Comparison of ENCODE assay signal across 20 cellular contexts in the genomic region with DNA sequence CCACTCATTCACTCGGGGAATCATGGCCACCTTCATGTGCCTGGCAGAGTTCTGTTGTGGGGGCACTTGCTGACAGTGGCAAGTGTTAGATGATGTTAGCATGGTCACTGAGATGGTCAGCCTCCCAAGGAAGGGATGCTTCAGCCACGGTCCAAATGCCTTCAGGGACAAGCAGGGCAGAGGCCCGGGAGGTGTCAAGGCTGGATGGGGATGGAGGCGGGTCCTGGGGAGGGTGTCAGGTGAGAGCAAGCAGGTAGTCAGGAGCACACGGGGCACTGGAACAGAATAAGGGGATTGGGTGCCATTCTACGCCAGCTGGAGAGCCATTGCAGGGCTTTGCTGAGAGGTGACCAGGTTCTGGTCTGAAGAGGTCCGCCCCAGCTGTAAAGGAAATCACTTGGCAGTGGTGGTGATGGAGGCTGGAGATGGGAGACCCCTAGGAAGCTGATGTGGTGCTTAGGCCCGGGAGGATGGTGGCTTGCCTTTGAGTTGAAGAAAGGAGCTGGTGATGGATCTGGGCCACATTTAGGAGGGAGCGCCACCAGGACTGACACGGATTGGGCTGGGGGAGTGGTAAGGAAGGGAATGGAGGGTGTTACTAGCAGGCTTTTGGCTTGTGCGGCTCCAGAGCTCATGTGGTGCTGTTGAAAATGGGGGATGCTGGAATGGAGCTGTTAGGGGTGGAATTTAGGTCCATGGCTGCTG. TPM values are rescaled to one million over a fixed set of nuclear protein-coding genes. Genes with fewer than 3 reads are reported as not detected.
DNase-seq lines count a peak whose midpoint lies in the region; ATAC-seq, FAIRE-seq and TF ChIP-seq lines count a peak whose summit lies in the region.
"Had no signal": no experiment of that assay in that cellular context is flagged by ENCODE, and none has a peak within 500 bp of the region (broad histone marks: within the 10 kb centered on the region; RNA-seq: fewer than 3 reads in every experiment).

No MANE protein-coding gene starts in this region.

- H3K4me2 ChIP-seq in HepG2 (ENCODE audit: low read depth, low read length), result no peak overlapping the region
- H3K4me2 ChIP-seq: BLaER1 had no signal

- H3K79me2 ChIP-seq in HepG2 (ENCODE audit: insufficient read depth, low read length), result peaks cover 24% of the 10 kb centered on the region

- H3K36me3 ChIP-seq in HepG2 (replicated peaks in 1 of 2; ENCODE audit: control insufficient read depth in 1 of 2, insufficient read depth in 2 of 2, low read length in 2 of 2) (peaks cover 6 to 24% of the 10 kb centered on the region in 2 experiments; a peak in 4 of 5 replicates), vagina (no peaks in the 10 kb centered on the region), H7 (replicated peaks; ENCODE audit: control insufficient read depth, insufficient read depth, low read length) (no peaks in the 10 kb centered on the region)
- H3K36me3 ChIP-seq: lower lobe of right lung had no signal

- no peak for TF ChIP-seq CTCF in HepG2 (CRISPR knock-in tag; IDR thresholded peaks at IDR 0.05)
- TF ChIP-seq CTCF in vagina (IDR thresholded peaks at IDR 0.05), result no peak

- H3K4me1 ChIP-seq in HepG2 (ENCODE audit: insufficient read depth, low read length) (peaks cover 14% of the 10 kb centered on the region), vagina (peaks cover 41% of the 10 kb centered on the region)
- H3K4me1 ChIP-seq: psoas muscle had no signal

- H3K36me3 Mint-ChIP-seq in activated T-helper 17 cell treated with anti-CD3 and anti-CD28 coated beads, Interleukin-2, amount 50 U/mL, for 72 hours (ENCODE audit: low read depth), result no peaks in the 10 kb centered on the region
- peaks cover 5% of the 10 kb centered on the region for H3K36me3 Mint-ChIP-seq in T-cell

- H3K9me3 ChIP-seq in HepG2 (ENCODE audit: low read length) (no peaks in the 10 kb centered on the region), vagina (no peaks in the 10 kb centered on the region)
- H3K9me3 ChIP-seq: BLaER1, Caco-2, lower lobe of right lung, psoas muscle, tibial nerve had no signal

- FAIRE-seq in HepG2 (lab: Jason Lieb, UNC), result no peak
- FAIRE-seq: H54, islet of Langerhans, small intestine had no signal

- intact Hi-C loops in left cardiac atrium (cut with DNase I), result no loop called here
- intact Hi-C loops in cardiac septum (cut with DNase I), result loop anchor here (5.0 kb wide), 2 partner anchors 83 to 208 kb away; partner anchors contain the start of gene ABCB8
- intact Hi-C loops in HepG2 (cut with micrococcal nuclease; ENCODE audit: unreplicated experiment), result loop anchor here (2.0 kb wide), 1 partner anchor 52 kb away; the partner anchor contains the start of gene SLC4A2
- intact Hi-C loops in vagina (cut with DNase I), result no loop called here

- no peak overlapping the region for H2AFZ ChIP-seq in HepG2 (ENCODE audit: low read length)

- no peaks in the 10 kb centered on the region for H3K27me3 ChIP-seq in HepG2 (ENCODE audit: control insufficient read depth in 1 of 2, insufficient read depth in 2 of 2, low read length in 2 of 2)
- H3K27me3 ChIP-seq in vagina, result no peaks in the 10 kb centered on the region
- no peaks in the 10 kb centered on the region for H3K27me3 ChIP-seq in H7 (ENCODE audit: control insufficient read depth, insufficient read depth, low read length)
- H3K27me3 ChIP-seq: foreskin keratinocyte, tibial nerve had no signal

- H3K27ac ChIP-seq in HepG2 (ENCODE audit: extremely low read length, insufficient read depth, low read length), result no peak overlapping the region
- peak overlapping the region; percentile 79 for H3K27ac ChIP-seq in vagina
- H3K27ac ChIP-seq: BLaER1, foreskin keratinocyte, lower lobe of right lung, psoas muscle had no signal

- no peaks in the 10 kb centered on the region for H3K9me3 Mint-ChIP-seq in activated T-helper 17 cell treated with anti-CD3 and anti-CD28 coated beads, Interleukin-2, amount 50 U/mL, for 72 hours
- H3K9me3 Mint-ChIP-seq in T-cell, result no peaks in the 10 kb centered on the region
- H3K9me3 Mint-ChIP-seq: activated CD4-positive, alpha-beta memory T cell treated with anti-CD3 and anti-CD28 coated beads, Interleukin-2, amount 10 ng/mL, durations not matched to agents 7 days and 5 days; activated naive CD4-positive, alpha-beta T cell treated with anti-CD3 and anti-CD28 coated beads for 36 hours had no signal

- no peak overlapping the region for H3K4me3 Mint-ChIP-seq in activated T-helper 17 cell treated with anti-CD3 and anti-CD28 coated beads, Interleukin-2, amount 50 U/mL, for 72 hours
- no peak overlapping the region for H3K4me3 Mint-ChIP-seq in T-cell
- H3K4me3 Mint-ChIP-seq: activated CD4-positive, alpha-beta memory T cell treated with anti-CD3 and anti-CD28 coated beads, Interleukin-2, amount 10 ng/mL, durations not matched to agents 7 days and 5 days; activated naive CD4-positive, alpha-beta T cell treated with anti-CD3 and anti-CD28 coated beads for 36 hours had no signal

- H3K4me3 ChIP-seq in HepG2 (replicated peaks in 1 of 3; ENCODE audit: insufficient read depth in 1 of 3, low read depth in 2 of 3, low read length in 3 of 3) (no peak overlapping the region), vagina (peak overlapping the region in 1 of 2 donors; percentile 1), H7 (ENCODE audit: insufficient read depth, low read depth, low read length) (no peak overlapping the region)
- H3K4me3 ChIP-seq: BLaER1, lower lobe of right lung, psoas muscle, tibial nerve had no signal

- POLR2A ChIA-PET in HepG2 (lab: Yijun Ruan, JAX) (interaction anchor here (0.9 to 1.2 kb wide), 2 partner anchors 23 to 48 kb away, joined by 4 read pairs; no protein-coding TSS in a partner anchor), T-cell (lab: Charles Lee) (interaction anchor here in 1 of 2 donors (0.6 kb wide), 1 partner anchor 80 kb away, joined by 4 read pairs; no protein-coding TSS in a partner anchor)

- peaks cover 41% of the 10 kb centered on the region for H4K20me1 ChIP-seq in HepG2 (ENCODE audit: insufficient read depth, low read length)

- H3K27ac Mint-ChIP-seq in activated T-helper 17 cell treated with anti-CD3 and anti-CD28 coated beads, Interleukin-2, amount 50 U/mL, for 72 hours, result peak overlapping the region; percentile 49
- H3K27ac Mint-ChIP-seq in T-cell, result no peak overlapping the region
- H3K27ac Mint-ChIP-seq: activated CD4-positive, alpha-beta memory T cell treated with anti-CD3 and anti-CD28 coated beads, Interleukin-2, amount 10 ng/mL, durations not matched to agents 7 days and 5 days; activated naive CD4-positive, alpha-beta T cell treated with anti-CD3 and anti-CD28 coated beads for 36 hours had no signal

- WGBS in HepG2 (ENCODE audit: low lambda C conversion rate), result 89% methylated on average over 11 of the region's 11 CpGs

- DNase-seq in left cardiac atrium (peak; percentile 19), cardiac septum (ENCODE audit: low spot score) (no peak), HepG2 (ENCODE audit: low spot score) (no peak), vagina (ENCODE audit: extremely low spot score in 2 of 2) (no peak), H7 (no peak), amygdala (lab: John Stamatoyannopoulos, UW) (no peak), T-cell (no peak)
- DNase-seq: NCI-H524 treated with DMSO at 0.1 percent for 48 hours had no signal

- no peaks in the 10 kb centered on the region for H3K27me3 Mint-ChIP-seq in activated T-helper 17 cell treated with anti-CD3 and anti-CD28 coated beads, Interleukin-2, amount 50 U/mL, for 72 hours
- H3K27me3 Mint-ChIP-seq in T-cell, result peaks cover 0 to 13% of the 10 kb centered on the region in 2 donors

- no peak for TF ChIP-seq EP300 in HepG2 (IDR thresholded peaks at IDR 0.05; ENCODE audit: low read depth in 2 of 2, low read length in 2 of 2)
- TF ChIP-seq EP300 in HepG2 (CRISPR knock-in tag; IDR thresholded peaks at IDR 0.05; ENCODE audit: borderline replicate concordance), result no peak

- in situ Hi-C loops in HepG2 (cut with HindIII; ENCODE audit: extremely low pct_ligation_motif_present, low pct_unique_long_range_greater_than_20kb), result no loop called here

- no peak for TF ChIP-seq RAD21 in HepG2 (CRISPR knock-in tag; IDR thresholded peaks at IDR 0.05)

- no peak overlapping the region for H3K9ac ChIP-seq in HepG2 (ENCODE audit: insufficient read depth, low read depth, low read length)
- H3K9ac ChIP-seq: BLaER1 had no signal

- no peak for ATAC-seq in left cardiac atrium
- ATAC-seq in activated T-helper 17 cell treated with anti-CD3 and anti-CD28 coated beads, Interleukin-2, amount 50 U/mL, for 72 hours (replicated peaks), result no peak
- ATAC-seq in HepG2, result peak; percentile 14
- ATAC-seq in T-cell (replicated peaks in 1 of 4), result no peak

- TF ChIP-seq POLR2A in HepG2 (IDR thresholded peaks at IDR 0.05; ENCODE audit: insufficient read depth in 1 of 2, low read depth in 2 of 2, low read length in 2 of 2), result no peak
- TF ChIP-seq POLR2A in vagina (IDR thresholded peaks at IDR 0.05), result no peak

- no peaks in the 10 kb centered on the region for H3K4me1 Mint-ChIP-seq in activated T-helper 17 cell treated with anti-CD3 and anti-CD28 coated beads, Interleukin-2, amount 50 U/mL, for 72 hours
- peaks cover 2 to 8% (median 6%) of the 10 kb centered on the region in 3 donors for H3K4me1 Mint-ChIP-seq in T-cell

- CTCF ChIA-PET in HepG2 (lab: Yijun Ruan, JAX; ENCODE audit: low intra/inter-chr PET ratio, low total read pairs), result interaction anchor here (0.9 to 1.7 kb wide), 4 partner anchors 19 to 92 kb away, joined by 3 to 6 read pairs (median 3); partner anchors contain the start of gene AGAP3
- CTCF ChIA-PET in T-cell (lab: Charles Lee), result interaction anchor here (0.6 to 2.0 kb wide), 14 partner anchors 13 to 212 kb away, joined by 3 to 15 read pairs (median 4); partner anchors contain the start of gene ABCB8 (in 1 of the 2)

- no TSS peak for BruUV-seq in HepG2 (replicated peaks; lab: Mats Ljungman, UMichigan)

RNA-seq across cellular contexts. Expression of gene AGAP3, which starts 24.1 kb away (rescaled TPM):
- total RNA-seq in left cardiac atrium (10 to 100 TPM; 53.0 to 61.5 TPM), cardiac septum (67.5 TPM), HepG2 (2016; rRNA removed; fragmentation: Illumina TruSeq; extraction: Trizol) (24.9 and 31.3 TPM in 2 replicates), vagina (98.2 TPM), T-cell (10 to 100 TPM; 28.2 to 67.3 (median 50.9) TPM)
- 10 to 100 TPM; 45.0 to 58.6 TPM for total RNA-seq in activated T-helper 17 cell treated with anti-CD3 and anti-CD28 coated beads, Interleukin-2, amount 50 U/mL, for 72 hours
- 26.6 and 28.2 TPM in 2 replicates for total RNA-seq in HepG2 (2016; cell fraction: cytosol; rRNA removed; fragmentation: Illumina TruSeq; extraction: Trizol; ENCODE audit: low read depth)
- 24.2 and 30.5 TPM in 2 replicates for total RNA-seq in HepG2 (2016; cell fraction: insoluble cytoplasmic fraction; rRNA removed; fragmentation: Illumina TruSeq; extraction: Trizol)
- 34.8 and 39.9 TPM in 2 replicates for total RNA-seq in HepG2 (2016; cell fraction: membrane; rRNA removed; fragmentation: Illumina TruSeq; extraction: Trizol)
- 26.5 and 31.8 TPM in 2 replicates for total RNA-seq in HepG2 (2016; cell fraction: nucleus; rRNA removed; fragmentation: Illumina TruSeq; extraction: Trizol)
- polyA plus RNA-seq in HepG2 (2011; rRNA removed), result 61.4 and 62.0 TPM in 2 replicates
- 54.9 and 70.5 TPM in 2 replicates for polyA plus RNA-seq in HepG2 (2011; cell fraction: cytosol; rRNA removed)
- polyA plus RNA-seq in HepG2 (2011; cell fraction: nucleus; rRNA removed), result 255 and 313 TPM in 2 replicates
- polyA plus RNA-seq in HepG2 (2012), result 46.4 and 66.8 TPM in 2 replicates
- polyA plus RNA-seq in HepG2 (2016; cell fraction: cytosol; fragmentation: Illumina TruSeq; extraction: Trizol; ENCODE audit: low read depth), result 23.3 and 25.2 TPM in 2 replicates
- 36.6 and 44.9 TPM in 2 replicates for polyA plus RNA-seq in HepG2 (2016; cell fraction: insoluble cytoplasmic fraction; fragmentation: Illumina TruSeq; extraction: Trizol; ENCODE audit: low read depth)
- 48.3 and 57.9 TPM in 2 replicates for polyA plus RNA-seq in HepG2 (2016; cell fraction: membrane; fragmentation: Illumina TruSeq; extraction: Trizol; ENCODE audit: low read depth)
- 94.3 and 94.4 TPM in 2 replicates for polyA plus RNA-seq in HepG2 (2016; cell fraction: nucleus; fragmentation: Illumina TruSeq; extraction: Trizol; ENCODE audit: insufficient read depth, low read depth)
- polyA minus RNA-seq in HepG2 (2011; rRNA and poly(A)+ RNA removed; ENCODE audit: low replicate concordance), result 70.7 and 91.8 TPM in 2 replicates
- polyA minus RNA-seq in HepG2 (2011; cell fraction: cytosol; rRNA and poly(A)+ RNA removed), result 43.3 and 46.7 TPM in 2 replicates
- polyA minus RNA-seq in HepG2 (2011; cell fraction: nucleus; rRNA and poly(A)+ RNA removed), result 71.4 and 81.1 TPM in 2 replicates
- total RNA-seq in H7 (2014; rRNA removed; shearing (Covaris generic)), result 63.3 and 76.0 TPM in 2 replicates

RNA-seq across cellular contexts. Expression of gene TMUB1, which starts 27.1 kb away (rescaled TPM):
- total RNA-seq in left cardiac atrium (10 to 100 TPM; 36.3 to 37.9 TPM), cardiac septum (29.0 TPM), HepG2 (2016; rRNA removed; fragmentation: Illumina TruSeq; extraction: Trizol) (31.8 and 51.6 TPM in 2 replicates), vagina (40.3 TPM), T-cell (10 to 100 TPM; 44.0 to 67.0 (median 56.5) TPM)
- 10 to 100 TPM; 72.7 to 78.4 TPM for total RNA-seq in activated T-helper 17 cell treated with anti-CD3 and anti-CD28 coated beads, Interleukin-2, amount 50 U/mL, for 72 hours
- 65.7 and 75.8 TPM in 2 replicates for total RNA-seq in HepG2 (2016; cell fraction: cytosol; rRNA removed; fragmentation: Illumina TruSeq; extraction: Trizol; ENCODE audit: low read depth)
- 32.2 and 52.0 TPM in 2 replicates for total RNA-seq in HepG2 (2016; cell fraction: insoluble cytoplasmic fraction; rRNA removed; fragmentation: Illumina TruSeq; extraction: Trizol)
- 89.1 and 106 TPM in 2 replicates for total RNA-seq in HepG2 (2016; cell fraction: membrane; rRNA removed; fragmentation: Illumina TruSeq; extraction: Trizol)
- total RNA-seq in HepG2 (2016; cell fraction: nucleus; rRNA removed; fragmentation: Illumina TruSeq; extraction: Trizol), result 25.0 and 26.7 TPM in 2 replicates
- 44.8 and 47.8 TPM in 2 replicates for polyA plus RNA-seq in HepG2 (2011; rRNA removed)
- polyA plus RNA-seq in HepG2 (2011; cell fraction: cytosol; rRNA removed), result 27.8 and 54.6 TPM in 2 replicates
- 66.5 and 75.5 TPM in 2 replicates for polyA plus RNA-seq in HepG2 (2011; cell fraction: nucleus; rRNA removed)
- polyA plus RNA-seq in HepG2 (2012), result 33.8 and 40.3 TPM in 2 replicates
- polyA plus RNA-seq in HepG2 (2016; cell fraction: cytosol; fragmentation: Illumina TruSeq; extraction: Trizol; ENCODE audit: low read depth), result 123 and 138 TPM in 2 replicates
- polyA plus RNA-seq in HepG2 (2016; cell fraction: insoluble cytoplasmic fraction; fragmentation: Illumina TruSeq; extraction: Trizol; ENCODE audit: low read depth), result 51.6 and 55.5 TPM in 2 replicates
- polyA plus RNA-seq in HepG2 (2016; cell fraction: membrane; fragmentation: Illumina TruSeq; extraction: Trizol; ENCODE audit: low read depth), result 146 and 154 TPM in 2 replicates
- polyA plus RNA-seq in HepG2 (2016; cell fraction: nucleus; fragmentation: Illumina TruSeq; extraction: Trizol; ENCODE audit: insufficient read depth, low read depth), result 85.5 and 89.1 TPM in 2 replicates
- polyA minus RNA-seq in HepG2 (2011; rRNA and poly(A)+ RNA removed; ENCODE audit: low replicate concordance), result 5.6 and 25.8 TPM in 2 replicates
- polyA minus RNA-seq in HepG2 (2011; cell fraction: cytosol; rRNA and poly(A)+ RNA removed), result 22.8 and 25.2 TPM in 2 replicates
- polyA minus RNA-seq in HepG2 (2011; cell fraction: nucleus; rRNA and poly(A)+ RNA removed), result 5.6 and 6.3 TPM in 2 replicates
- total RNA-seq in H7 (2014; rRNA removed; shearing (Covaris generic)), result 67.4 and 73.4 TPM in 2 replicates

RNA-seq across cellular contexts. Expression of gene FASTK, which starts 29.8 kb away (rescaled TPM):
- 10 to 100 TPM; 62.9 to 73.2 TPM for total RNA-seq in left cardiac atrium
- total RNA-seq in cardiac septum, result 93.3 TPM
- total RNA-seq in activated T-helper 17 cell treated with anti-CD3 and anti-CD28 coated beads, Interleukin-2, amount 50 U/mL, for 72 hours, result 10 to 100 TPM; 63.3 to 71.1 TPM
- total RNA-seq in HepG2 (2016; rRNA removed; fragmentation: Illumina TruSeq; extraction: Trizol), result 33.0 and 52.9 TPM in 2 replicates
- total RNA-seq in HepG2 (2016; cell fraction: cytosol; rRNA removed; fragmentation: Illumina TruSeq; extraction: Trizol; ENCODE audit: low read depth), result 29.1 and 30.5 TPM in 2 replicates
- 32.4 and 60.3 TPM in 2 replicates for total RNA-seq in HepG2 (2016; cell fraction: insoluble cytoplasmic fraction; rRNA removed; fragmentation: Illumina TruSeq; extraction: Trizol)
- total RNA-seq in HepG2 (2016; cell fraction: membrane; rRNA removed; fragmentation: Illumina TruSeq; extraction: Trizol), result 41.0 and 43.4 TPM in 2 replicates
- total RNA-seq in HepG2 (2016; cell fraction: nucleus; rRNA removed; fragmentation: Illumina TruSeq; extraction: Trizol), result 51.3 and 66.2 TPM in 2 replicates
- 55.7 and 69.5 TPM in 2 replicates for polyA plus RNA-seq in HepG2 (2011; rRNA removed)
- 26.4 and 50.0 TPM in 2 replicates for polyA plus RNA-seq in HepG2 (2011; cell fraction: cytosol; rRNA removed)
- polyA plus RNA-seq in HepG2 (2011; cell fraction: nucleus; rRNA removed), result 502 and 643 TPM in 2 replicates
- polyA plus RNA-seq in HepG2 (2012), result 25.5 and 34.3 TPM in 2 replicates
- polyA plus RNA-seq in HepG2 (2016; cell fraction: cytosol; fragmentation: Illumina TruSeq; extraction: Trizol; ENCODE audit: low read depth), result 23.6 and 24.6 TPM in 2 replicates
- 29.6 and 34.7 TPM in 2 replicates for polyA plus RNA-seq in HepG2 (2016; cell fraction: insoluble cytoplasmic fraction; fragmentation: Illumina TruSeq; extraction: Trizol; ENCODE audit: low read depth)
- polyA plus RNA-seq in HepG2 (2016; cell fraction: membrane; fragmentation: Illumina TruSeq; extraction: Trizol; ENCODE audit: low read depth), result 31.2 and 34.1 TPM in 2 replicates
- 122 and 126 TPM in 2 replicates for polyA plus RNA-seq in HepG2 (2016; cell fraction: nucleus; fragmentation: Illumina TruSeq; extraction: Trizol; ENCODE audit: insufficient read depth, low read depth)
- polyA minus RNA-seq in HepG2 (2011; rRNA and poly(A)+ RNA removed; ENCODE audit: low replicate concordance), result 72.5 and 75.7 TPM in 2 replicates
- 14.0 and 16.2 TPM in 2 replicates for polyA minus RNA-seq in HepG2 (2011; cell fraction: cytosol; rRNA and poly(A)+ RNA removed)
- polyA minus RNA-seq in HepG2 (2011; cell fraction: nucleus; rRNA and poly(A)+ RNA removed), result 80.8 and 95.9 TPM in 2 replicates
- 60.2 TPM for total RNA-seq in vagina
- 58.4 and 86.3 TPM in 2 replicates for total RNA-seq in H7 (2014; rRNA removed; shearing (Covaris generic))
- total RNA-seq in T-cell, result 100 to 1,000 TPM in 4 of 5 donors, 10 to 100 TPM in 1; 98.8 to 157 (median 151) TPM

RNA-seq across cellular contexts. Expression of gene SLC4A2, which starts 51.0 kb away (rescaled TPM):
- total RNA-seq in left cardiac atrium, result 100 to 1,000 TPM in 1 of 2 donors, 10 to 100 TPM in 1; 71.6 to 107 TPM
- total RNA-seq in cardiac septum, result 83.4 TPM
- total RNA-seq in activated T-helper 17 cell treated with anti-CD3 and anti-CD28 coated beads, Interleukin-2, amount 50 U/mL, for 72 hours, result 100 to 1,000 TPM; 114 to 135 TPM
- 47.4 and 73.4 TPM in 2 replicates for total RNA-seq in HepG2 (2016; rRNA removed; fragmentation: Illumina TruSeq; extraction: Trizol)
- total RNA-seq in HepG2 (2016; cell fraction: cytosol; rRNA removed; fragmentation: Illumina TruSeq; extraction: Trizol; ENCODE audit: low read depth), result 8.6 and 14.7 TPM in 2 replicates
- 34.8 and 77.4 TPM in 2 replicates for total RNA-seq in HepG2 (2016; cell fraction: insoluble cytoplasmic fraction; rRNA removed; fragmentation: Illumina TruSeq; extraction: Trizol)
- 26.6 and 30.8 TPM in 2 replicates for total RNA-seq in HepG2 (2016; cell fraction: membrane; rRNA removed; fragmentation: Illumina TruSeq; extraction: Trizol)
- total RNA-seq in HepG2 (2016; cell fraction: nucleus; rRNA removed; fragmentation: Illumina TruSeq; extraction: Trizol), result 63.4 and 65.4 TPM in 2 replicates
- polyA plus RNA-seq in HepG2 (2011; rRNA removed), result 46.0 and 51.9 TPM in 2 replicates
- polyA plus RNA-seq in HepG2 (2011; cell fraction: cytosol; rRNA removed), result 27.2 and 39.8 TPM in 2 replicates
- 152 and 184 TPM in 2 replicates for polyA plus RNA-seq in HepG2 (2011; cell fraction: nucleus; rRNA removed)
- 43.5 and 58.1 TPM in 2 replicates for polyA plus RNA-seq in HepG2 (2012)
- polyA plus RNA-seq in HepG2 (2016; cell fraction: cytosol; fragmentation: Illumina TruSeq; extraction: Trizol; ENCODE audit: low read depth), result 13.4 and 18.9 TPM in 2 replicates
- polyA plus RNA-seq in HepG2 (2016; cell fraction: insoluble cytoplasmic fraction; fragmentation: Illumina TruSeq; extraction: Trizol; ENCODE audit: low read depth), result 43.1 and 59.0 TPM in 2 replicates
- 34.8 and 39.1 TPM in 2 replicates for polyA plus RNA-seq in HepG2 (2016; cell fraction: membrane; fragmentation: Illumina TruSeq; extraction: Trizol; ENCODE audit: low read depth)
- polyA plus RNA-seq in HepG2 (2016; cell fraction: nucleus; fragmentation: Illumina TruSeq; extraction: Trizol; ENCODE audit: insufficient read depth, low read depth), result 204 and 209 TPM in 2 replicates
- 135 and 192 TPM in 2 replicates for polyA minus RNA-seq in HepG2 (2011; rRNA and poly(A)+ RNA removed; ENCODE audit: low replicate concordance)
- polyA minus RNA-seq in HepG2 (2011; cell fraction: cytosol; rRNA and poly(A)+ RNA removed), result 36.1 and 36.4 TPM in 2 replicates
- 37.8 and 40.6 TPM in 2 replicates for polyA minus RNA-seq in HepG2 (2011; cell fraction: nucleus; rRNA and poly(A)+ RNA removed)
- 66.5 TPM for total RNA-seq in vagina
- 85.7 and 105 TPM in 2 replicates for total RNA-seq in H7 (2014; rRNA removed; shearing (Covaris generic))
- 10 to 100 TPM; 52.0 to 91.5 (median 74.4) TPM for total RNA-seq in T-cell

RNA-seq across cellular contexts. Expression of gene CDK5, which starts 52.7 kb away (rescaled TPM):
- total RNA-seq in left cardiac atrium (1 to 10 TPM; 5.1 to 7.8 TPM), cardiac septum (9.4 TPM), HepG2 (2016; rRNA removed; fragmentation: Illumina TruSeq; extraction: Trizol) (21.3 and 22.6 TPM in 2 replicates), vagina (4.2 TPM), T-cell (1 to 10 TPM; 5.3 to 8.4 (median 6.5) TPM)
- total RNA-seq in activated T-helper 17 cell treated with anti-CD3 and anti-CD28 coated beads, Interleukin-2, amount 50 U/mL, for 72 hours, result 10 to 100 TPM in 1 of 2 donors, 1 to 10 TPM in 1; 9.0 to 23.4 TPM
- 12.6 and 13.7 TPM in 2 replicates for total RNA-seq in HepG2 (2016; cell fraction: cytosol; rRNA removed; fragmentation: Illumina TruSeq; extraction: Trizol; ENCODE audit: low read depth)
- 20.7 and 24.2 TPM in 2 replicates for total RNA-seq in HepG2 (2016; cell fraction: insoluble cytoplasmic fraction; rRNA removed; fragmentation: Illumina TruSeq; extraction: Trizol)
- total RNA-seq in HepG2 (2016; cell fraction: membrane; rRNA removed; fragmentation: Illumina TruSeq; extraction: Trizol), result 11.2 and 14.0 TPM in 2 replicates
- 11.2 and 11.8 TPM in 2 replicates for total RNA-seq in HepG2 (2016; cell fraction: nucleus; rRNA removed; fragmentation: Illumina TruSeq; extraction: Trizol)
- 16.4 and 17.3 TPM in 2 replicates for polyA plus RNA-seq in HepG2 (2011; rRNA removed)
- polyA plus RNA-seq in HepG2 (2011; cell fraction: cytosol; rRNA removed), result 19.6 and 22.3 TPM in 2 replicates
- polyA plus RNA-seq in HepG2 (2011; cell fraction: nucleus; rRNA removed), result 13.9 TPM in 2 replicates
- polyA plus RNA-seq in HepG2 (2012), result 12.1 and 12.5 TPM in 2 replicates
- polyA plus RNA-seq in HepG2 (2016; cell fraction: cytosol; fragmentation: Illumina TruSeq; extraction: Trizol; ENCODE audit: low read depth), result 8.2 and 9.4 TPM in 2 replicates
- 24.7 and 27.5 TPM in 2 replicates for polyA plus RNA-seq in HepG2 (2016; cell fraction: insoluble cytoplasmic fraction; fragmentation: Illumina TruSeq; extraction: Trizol; ENCODE audit: low read depth)
- 9.4 and 11.3 TPM in 2 replicates for polyA plus RNA-seq in HepG2 (2016; cell fraction: membrane; fragmentation: Illumina TruSeq; extraction: Trizol; ENCODE audit: low read depth)
- 18.0 and 20.6 TPM in 2 replicates for polyA plus RNA-seq in HepG2 (2016; cell fraction: nucleus; fragmentation: Illumina TruSeq; extraction: Trizol; ENCODE audit: insufficient read depth, low read depth)
- 36.0 and 75.6 TPM in 2 replicates for polyA minus RNA-seq in HepG2 (2011; rRNA and poly(A)+ RNA removed; ENCODE audit: low replicate concordance)
- polyA minus RNA-seq in HepG2 (2011; cell fraction: cytosol; rRNA and poly(A)+ RNA removed), result 8.6 and 12.4 TPM in 2 replicates
- polyA minus RNA-seq in HepG2 (2011; cell fraction: nucleus; rRNA and poly(A)+ RNA removed), result 7.0 and 11.7 TPM in 2 replicates
- 24.3 and 36.9 TPM in 2 replicates for total RNA-seq in H7 (2014; rRNA removed; shearing (Covaris generic))

Comparison
In these comparisons a context has a peak if more than half of its experiments do, and no peak if none do; other contexts are left out.
1. intact Hi-C loops: an anchor here in cardiac septum (5.0 kb wide) and HepG2 (2.0 kb wide); none called in left cardiac atrium and vagina.